24 cellular contexts compared by ENCODE assay signal in genomic region chr7:140201393-140201792, GRCh38.
"Had no signal": no experiment of that assay in that cellular context is flagged by ENCODE, and none has a peak within 500 bp of the region (broad histone marks: within the 10 kb centered on the region; RNA-seq: fewer than 3 reads in every experiment).

No MANE protein-coding gene starts in this region.

- H3K9me3 Mint-ChIP-seq: central memory CD8-positive, alpha-beta T cell had no signal

- H3K27ac Mint-ChIP-seq: activated CD8-positive, alpha-beta T cell treated with anti-CD3 and anti-CD28 coated beads for 36 hours; activated naive CD8-positive, alpha-beta T cell; activated T-helper 2 cell treated with anti-CD3 and anti-CD28 coated beads, Interferon-gamma antibody, Interleukin-2, Interleukin-4, amounts not matched to agents 10 μg/mL and 5 μg/mL and 100 μg/mL, durations not matched to agents 14 hours and 24 hours and 36 hours; dendritic cell treated with granulocyte-macrophage colony-stimulating factor and Interleukin-4, amounts not matched to agents 40 ng/mL and 50 ng/mL, for 4 days; naive thymus-derived CD4-positive, alpha-beta T cell; stimulated activated naive B cell treated with anti-CD40 and anti-IgM and Interleukin-4, amounts not matched to agents 10 μg/mL and 1 μg/mL and 100 μg/mL, for 72 hours had no signal

- H3K79me2 ChIP-seq: parathyroid adenoma had no signal

- H2AFZ ChIP-seq: parathyroid adenoma had no signal

- H3K9me3 ChIP-seq: esophagus muscularis mucosa, suprapubic skin, upper lobe of right lung had no signal

- H3K27me3 ChIP-seq: esophagus muscularis mucosa, heart left ventricle, right atrium auricular region, suprapubic skin, tibial artery, upper lobe of right lung had no signal

- H3K4me1 Mint-ChIP-seq: central memory CD8-positive, alpha-beta T cell had no signal

- DNase-seq: activated CD4-positive, alpha-beta T cell treated with anti-CD3 and anti-CD28 coated beads for 1 hour; activated CD4-positive, alpha-beta T cell treated with anti-CD3 and anti-CD28 coated beads, Interleukin-2, amount 10 ng/mL, durations not matched to agents 7 days and 5 days; activated CD8-positive, alpha-beta T cell treated with anti-CD3 and anti-CD28 coated beads for 36 hours; activated T-cell treated with anti-CD3 and anti-CD28 coated beads, Interleukin-2, amount 50 U/mL, for 4 hours; anterior cingulate cortex; foreskin keratinocyte; heart left ventricle; hypothalamus; midbrain; naive thymus-derived CD4-positive, alpha-beta T cell; nucleus accumbens; stimulated activated CD4-positive, alpha-beta T cell treated with anti-CD3 and anti-CD28 coated beads, Interleukin-15, amount 100 ng/mL, for 24 hours; stimulated activated CD4-positive, alpha-beta T cell treated with anti-CD3 and anti-CD28 coated beads, Interleukin-2, amount 100 ng/mL, for 24 hours; stimulated activated naive B cell treated with anti-CD40 and anti-IgM and Interleukin-4, amounts not matched to agents 10 μg/mL and 1 μg/mL and 100 μg/mL, for 72 hours; tibial artery; upper lobe of right lung had no signal

- H3K27ac ChIP-seq: esophagus muscularis mucosa, heart left ventricle, parathyroid adenoma, right atrium auricular region, suprapubic skin, tibial artery, upper lobe of right lung had no signal

- H3K4me3 ChIP-seq: esophagus muscularis mucosa, heart left ventricle, right atrium auricular region, suprapubic skin, tibial artery, upper lobe of right lung had no signal

- H3K36me3 ChIP-seq: esophagus muscularis mucosa, heart left ventricle, right atrium auricular region, suprapubic skin, tibial artery, upper lobe of right lung had no signal

- H3K4me1 ChIP-seq: foreskin keratinocyte, right atrium auricular region, upper lobe of right lung had no signal

- H3K9ac ChIP-seq: parathyroid adenoma had no signal

- H3K27me3 Mint-ChIP-seq: activated CD4-positive, alpha-beta T cell treated with anti-CD3 and anti-CD28 coated beads, Interleukin-2, amount 10 ng/mL, durations not matched to agents 7 days and 5 days; activated CD8-positive, alpha-beta T cell treated with anti-CD3 and anti-CD28 coated beads for 36 hours; activated naive CD8-positive, alpha-beta T cell; central memory CD8-positive, alpha-beta T cell; dendritic cell treated with granulocyte-macrophage colony-stimulating factor and Interleukin-4, amounts not matched to agents 40 ng/mL and 50 ng/mL, for 4 days had no signal

- H3K4me3 Mint-ChIP-seq: activated CD4-positive, alpha-beta T cell treated with anti-CD3 and anti-CD28 coated beads, Interleukin-2, amount 10 ng/mL, durations not matched to agents 7 days and 5 days; activated CD8-positive, alpha-beta T cell treated with anti-CD3 and anti-CD28 coated beads for 36 hours; activated naive CD8-positive, alpha-beta T cell; activated T-cell treated with anti-CD3 and anti-CD28 coated beads, Interleukin-2, amount 50 U/mL, for 4 hours; central memory CD8-positive, alpha-beta T cell; dendritic cell treated with granulocyte-macrophage colony-stimulating factor and Interleukin-4, amounts not matched to agents 40 ng/mL and 50 ng/mL, for 4 days; naive thymus-derived CD4-positive, alpha-beta T cell; stimulated activated naive B cell treated with anti-CD40 and anti-IgM and Interleukin-4, amounts not matched to agents 10 μg/mL and 1 μg/mL and 100 μg/mL, for 72 hours had no signal

- ATAC-seq: activated CD8-positive, alpha-beta T cell treated with anti-CD3 and anti-CD28 coated beads for 36 hours; activated T-cell treated with anti-CD3 and anti-CD28 coated beads, Interleukin-2, amount 50 U/mL, for 4 hours; foreskin keratinocyte; heart left ventricle; naive thymus-derived CD4-positive, alpha-beta T cell; stimulated activated naive B cell treated with anti-CD40 and anti-IgM and Interleukin-4, amounts not matched to agents 10 μg/mL and 1 μg/mL and 100 μg/mL, for 72 hours; upper lobe of right lung had no signal
